Comparison of ENCODE assay signal across 9 cellular contexts in the genomic region with DNA sequence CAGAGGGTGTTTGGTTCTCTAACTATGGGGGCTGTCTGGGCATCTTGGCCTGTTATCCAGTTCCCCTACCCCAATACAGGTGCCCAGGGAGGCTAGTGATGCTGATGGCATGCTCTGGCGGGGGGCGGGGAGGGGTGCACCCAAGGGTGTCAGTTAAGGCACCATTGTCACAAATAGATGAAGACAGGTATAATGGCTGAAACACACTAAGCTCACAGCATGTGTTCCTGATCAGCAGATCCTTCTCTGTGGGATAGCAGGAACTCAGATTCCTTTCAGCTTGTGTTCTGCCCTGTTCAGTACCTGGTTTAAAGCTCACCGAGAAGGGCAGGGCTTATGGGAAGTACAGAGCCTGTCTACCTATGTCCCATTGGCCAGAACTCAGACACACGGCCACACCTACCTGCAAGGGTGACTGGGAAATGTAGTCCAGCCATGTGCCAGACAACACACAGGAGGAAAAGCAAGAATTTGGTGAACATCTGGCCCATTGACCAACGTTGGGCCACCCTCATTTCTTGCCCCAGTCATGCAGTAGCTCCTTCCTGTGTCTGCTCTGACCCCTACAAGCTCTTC. TPM values are rescaled to one million over a fixed set of nuclear protein-coding genes. Genes with fewer than 3 reads are reported as not detected.
DNase-seq lines count a peak whose midpoint lies in the region; ATAC-seq and TF ChIP-seq lines count a peak whose summit lies in the region.
"Had no signal": no experiment of that assay in that cellular context is flagged by ENCODE, and none has a peak within 500 bp of the region (broad histone marks: within the 10 kb centered on the region; RNA-seq: fewer than 3 reads in every experiment).

No MANE protein-coding gene starts in this region.

- no peak overlapping the region for H4K8ac ChIP-seq in mesendoderm (ENCODE audit: low read depth, low read length)

- H3K27ac ChIP-seq in DOHH2 (ENCODE audit: low read depth, low read length) (no peak overlapping the region), mesendoderm (ENCODE audit: low read depth, low read length) (no peak overlapping the region)
- H3K27ac ChIP-seq: epithelial cell of prostate had no signal

- no peak for TF ChIP-seq CTCF in DOHH2 (IDR thresholded peaks at IDR 0.05; ENCODE audit: low read depth, low read length, poor library complexity, severe bottlenecking)

- H3K27ac Mint-ChIP-seq in activated T-helper 17 cell treated with anti-CD3 and anti-CD28 coated beads, Interleukin-2, amount 50 U/mL, for 72 hours: no peak overlapping the region

- H2BK15ac ChIP-seq in mesendoderm (replicated peaks; ENCODE audit: low read depth): no peak overlapping the region

- H4K20me1 ChIP-seq in DOHH2 (ENCODE audit: control insufficient read depth, insufficient read depth, low read depth, low read length): no peaks in the 10 kb centered on the region

- no peaks in the 10 kb centered on the region for H3K9me3 Mint-ChIP-seq in activated T-helper 17 cell treated with anti-CD3 and anti-CD28 coated beads, Interleukin-2, amount 50 U/mL, for 72 hours

- peaks cover 6% of the 10 kb centered on the region for H3K4me1 Mint-ChIP-seq in activated T-helper 17 cell treated with anti-CD3 and anti-CD28 coated beads, Interleukin-2, amount 50 U/mL, for 72 hours

- peaks cover 36% of the 10 kb centered on the region for H3K27me3 Mint-ChIP-seq in activated T-helper 17 cell treated with anti-CD3 and anti-CD28 coated beads, Interleukin-2, amount 50 U/mL, for 72 hours

- H3K36me3 Mint-ChIP-seq in activated T-helper 17 cell treated with anti-CD3 and anti-CD28 coated beads, Interleukin-2, amount 50 U/mL, for 72 hours (ENCODE audit: low read depth): no peaks in the 10 kb centered on the region

- no peak overlapping the region for H4K5ac ChIP-seq in mesendoderm (ENCODE audit: low read length)

- H3K4me2 ChIP-seq in DOHH2 (ENCODE audit: low read length) (peak overlapping the region; percentile 24), mesendoderm (ENCODE audit: low read length) (no peak overlapping the region)

- no peaks in the 10 kb centered on the region for H3F3A ChIP-seq in DOHH2 (ENCODE audit: control insufficient read depth, insufficient read depth)

- no peak overlapping the region for H3K4me3 Mint-ChIP-seq in activated T-helper 17 cell treated with anti-CD3 and anti-CD28 coated beads, Interleukin-2, amount 50 U/mL, for 72 hours

- WGBS in mesendoderm (ENCODE audit: extremely low coverage, insufficient coverage, low lambda C conversion rate): no CpG with 5 or more reads among the region's 5 CpGs

- H3K18ac ChIP-seq in mesendoderm (ENCODE audit: low read length): no peak overlapping the region

- no peaks in the 10 kb centered on the region for H3K79me1 ChIP-seq in mesendoderm (ENCODE audit: low read length)

- peak; percentile 81 for ATAC-seq in activated T-helper 17 cell treated with anti-CD3 and anti-CD28 coated beads, Interleukin-2, amount 50 U/mL, for 72 hours (replicated peaks)
- no peak for ATAC-seq in HG03457 (IDR thresholded peaks at IDR 0.05; ENCODE audit: unreplicated experiment)
- ATAC-seq in GM21390 (IDR thresholded peaks at IDR 0.05; ENCODE audit: unreplicated experiment): no peak

- H3K9ac ChIP-seq in mesendoderm (ENCODE audit: low read length): no peak overlapping the region

- DNase-seq in H4 (ENCODE audit: low spot score) (peak; percentile 52), NCI-H2227 (lab: John Stamatoyannopoulos, UW; ENCODE audit: unreplicated experiment) (peak; percentile 64), mesendoderm (peak; percentile 94), posterior cingulate gyrus (no peak)

- intact Hi-C loops in posterior cingulate gyrus (cut with DNase I): no loop called here

- H2BK120ac ChIP-seq in mesendoderm (ENCODE audit: low read depth, low read length): no peak overlapping the region

- H3K27me3 ChIP-seq in DOHH2 (ENCODE audit: control insufficient read depth, low read length): no peaks in the 10 kb centered on the region
- H3K27me3 ChIP-seq in mesendoderm (ENCODE audit: insufficient read depth, low read length, poor library complexity): no peaks in the 10 kb centered on the region

- H3K4ac ChIP-seq in mesendoderm (ENCODE audit: low read depth, low read length): no peak overlapping the region

- H3K4me3 ChIP-seq in DOHH2 (ENCODE audit: low read length): 0 out of 2 replicates have a peak overlapping the region, but pooled peaks have one; percentile 8
- no peak overlapping the region for H3K4me3 ChIP-seq in mesendoderm (ENCODE audit: low read length)

- no peaks in the 10 kb centered on the region for H3K79me2 ChIP-seq in DOHH2 (ENCODE audit: control insufficient read depth, low read length)
- H3K79me2 ChIP-seq in mesendoderm (ENCODE audit: control insufficient read depth, insufficient read depth, low read length): no peaks in the 10 kb centered on the region

- no peaks in the 10 kb centered on the region for H3K4me1 ChIP-seq in DOHH2 (ENCODE audit: control insufficient read depth, low read length)
- H3K4me1 ChIP-seq in mesendoderm (ENCODE audit: control insufficient read depth, low read depth, low read length): no peaks in the 10 kb centered on the region

- H3K36me3 ChIP-seq in DOHH2 (ENCODE audit: control insufficient read depth, low read length) (no peaks in the 10 kb centered on the region), mesendoderm (ENCODE audit: control insufficient read depth, insufficient read depth, low read length) (no peaks in the 10 kb centered on the region)

- H2BK5ac ChIP-seq in mesendoderm (ENCODE audit: low read length): no peak overlapping the region

- no peaks in the 10 kb centered on the region for H3K9me2 ChIP-seq in DOHH2 (replicated peaks; ENCODE audit: control insufficient read depth, low read length)

- H3K23ac ChIP-seq in mesendoderm (ENCODE audit: low read length): no peak overlapping the region

- no peak overlapping the region for H3K56ac ChIP-seq in mesendoderm (ENCODE audit: low read length)

- H2AK5ac ChIP-seq in mesendoderm (ENCODE audit: low read length): no peak overlapping the region

- H3K9me3 ChIP-seq in DOHH2 (ENCODE audit: control insufficient read depth, insufficient read depth, low read length): no peaks in the 10 kb centered on the region

RNA-seq across cellular contexts. Expression of gene RSPO4, which starts 3.4 kb away (rescaled TPM):
- not detected in 2 replicates for total RNA-seq in H4 (2014; rRNA removed; shearing (Covaris generic))
- not detected for total RNA-seq in activated T-helper 17 cell treated with anti-CD3 and anti-CD28 coated beads, Interleukin-2, amount 50 U/mL, for 72 hours
- polyA plus RNA-seq in mesendoderm (2013, experiment 1 of 2): 2.8 TPM
- 2.7 TPM for polyA plus RNA-seq in mesendoderm (2013, experiment 2 of 2)

Comparison
In these comparisons a context has a peak if more than half of its experiments do, and no peak if none do; other contexts are left out.
1. DNase-seq: peak in H4 (single experiment), NCI-H2227 (single experiment) and mesendoderm (single experiment); none in posterior cingulate gyrus (0 of 10).